In genomic region chr12:92505373-92506340, GRCh38 we compare ENCODE assay signal across 8 cellular contexts.
A peak's percentile ranks its signal among the peaks of the same experiment; 100 is the strongest.
DNase-seq lines count a peak whose midpoint lies in the region; ATAC-seq, FAIRE-seq and TF ChIP-seq lines count a peak whose summit lies in the region.

No MANE protein-coding gene starts in this region.

- peak; percentile 35 for ATAC-seq in HG03460 (IDR thresholded peaks at IDR 0.05; ENCODE audit: unreplicated experiment)
- peak; percentile 73 for ATAC-seq in effector memory CD8-positive, alpha-beta T cell (replicated peaks)
- peak; percentile 77 to 78 for ATAC-seq in naive thymus-derived CD8-positive, alpha-beta T cell

- no peaks in the 10 kb centered on the region for H3K9me3 ChIP-seq in stomach smooth muscle (ENCODE audit: control insufficient read depth in 2 of 2, low read length in 2 of 2)

- H3K4me1 ChIP-seq in stomach smooth muscle (ENCODE audit: control insufficient read depth, insufficient read depth, low read length), result peaks cover 25% of the 10 kb centered on the region

- peak overlapping the region; percentile 99 for H3K27ac Mint-ChIP-seq in activated CD4-positive, alpha-beta T cell treated with anti-CD3 and anti-CD28 coated beads, Interleukin-2, amount 10 ng/mL, durations not matched to agents 7 days and 5 days
- H3K27ac Mint-ChIP-seq in effector memory CD8-positive, alpha-beta T cell, result peak overlapping the region; percentile 86 to 97
- H3K27ac Mint-ChIP-seq in naive thymus-derived CD8-positive, alpha-beta T cell, result peak overlapping the region; percentile 92 to 100 (median 98)

- peak overlapping the region in 1 of 2 donors; percentile 54 for H3K4me3 ChIP-seq in stomach smooth muscle (ENCODE audit: low read length in 2 of 2)

- H3K36me3 ChIP-seq in stomach smooth muscle (ENCODE audit: control insufficient read depth in 2 of 2, insufficient read depth in 2 of 2, low read length in 2 of 2), result no peaks in the 10 kb centered on the region

- H3K36me3 Mint-ChIP-seq in activated CD4-positive, alpha-beta T cell treated with anti-CD3 and anti-CD28 coated beads, Interleukin-2, amount 10 ng/mL, durations not matched to agents 7 days and 5 days (ENCODE audit: low read depth), result peaks cover 10% of the 10 kb centered on the region
- peaks cover 6% of the 10 kb centered on the region for H3K36me3 Mint-ChIP-seq in effector memory CD8-positive, alpha-beta T cell (ENCODE audit: insufficient read depth)
- H3K36me3 Mint-ChIP-seq in naive thymus-derived CD8-positive, alpha-beta T cell, result peaks cover 0 to 7% (median 0%) of the 10 kb centered on the region in 3 donors

- H3K4me3 Mint-ChIP-seq in activated CD4-positive, alpha-beta T cell treated with anti-CD3 and anti-CD28 coated beads, Interleukin-2, amount 10 ng/mL, durations not matched to agents 7 days and 5 days, result peak overlapping the region; percentile 74
- H3K4me3 Mint-ChIP-seq in effector memory CD8-positive, alpha-beta T cell, result peak overlapping the region; percentile 81 to 83
- peak overlapping the region; percentile 76 to 94 (median 88) for H3K4me3 Mint-ChIP-seq in naive thymus-derived CD8-positive, alpha-beta T cell

- peaks cover 8% of the 10 kb centered on the region for H3K9me3 Mint-ChIP-seq in activated CD4-positive, alpha-beta T cell treated with anti-CD3 and anti-CD28 coated beads, Interleukin-2, amount 10 ng/mL, durations not matched to agents 7 days and 5 days
- peaks cover 0 to 1% of the 10 kb centered on the region in 2 donors for H3K9me3 Mint-ChIP-seq in effector memory CD8-positive, alpha-beta T cell
- H3K9me3 Mint-ChIP-seq in naive thymus-derived CD8-positive, alpha-beta T cell, result peaks cover 0 to 8% (median 0%) of the 10 kb centered on the region in 9 donors

- no peaks in the 10 kb centered on the region for H3K27me3 ChIP-seq in stomach smooth muscle (ENCODE audit: control insufficient read depth in 1 of 2, insufficient read depth in 2 of 2, low read length in 2 of 2)

- POLR2A ChIA-PET in activated CD4-positive, alpha-beta T cell treated with anti-CD3 and anti-CD28 coated beads, Interleukin-2, amount 10 ng/mL, durations not matched to agents 7 days and 5 days (lab: Charles Lee), result interaction anchor here (0.6 to 1.2 kb wide), 5 partner anchors 10 to 1463 kb away, joined by 3 to 7 read pairs (median 5); no protein-coding TSS in a partner anchor
- POLR2A ChIA-PET in naive thymus-derived CD8-positive, alpha-beta T cell (lab: Charles Lee), result interaction anchor here (0.7 to 2.2 kb wide), 7 partner anchors 8 to 360 kb away, joined by 3 to 9 read pairs (median 4); partner anchors contain the start of gene BTG1
- POLR2A ChIA-PET in HEK293T (lab: Yijun Ruan, JAX), result no interaction called here

- H3K4me1 Mint-ChIP-seq in activated CD4-positive, alpha-beta T cell treated with anti-CD3 and anti-CD28 coated beads, Interleukin-2, amount 10 ng/mL, durations not matched to agents 7 days and 5 days, result peaks cover 48% of the 10 kb centered on the region
- H3K4me1 Mint-ChIP-seq in effector memory CD8-positive, alpha-beta T cell (ENCODE audit: low read depth in 2 of 2), result peaks cover 21 to 34% of the 10 kb centered on the region in 2 donors
- peaks cover 5 to 57% (median 20%) of the 10 kb centered on the region in 4 donors for H3K4me1 Mint-ChIP-seq in naive thymus-derived CD8-positive, alpha-beta T cell

- TF ChIP-seq POLR2A in GM12891 (IDR thresholded peaks at IDR 0.05; ENCODE audit: low read depth, low read length), result no peak

- no peak for DNase-seq in GM12891 (ENCODE audit: insufficient read length, low spot score)
- peak; percentile 52 for DNase-seq in activated CD4-positive, alpha-beta T cell treated with anti-CD3 and anti-CD28 coated beads, Interleukin-2, amount 10 ng/mL, durations not matched to agents 7 days and 5 days
- peak; percentile 6 to 27 (median 9) for DNase-seq in effector memory CD8-positive, alpha-beta T cell
- DNase-seq in naive thymus-derived CD8-positive, alpha-beta T cell, result peak in 7 of 10 donors; percentile 3 to 64 (median 38)
- DNase-seq in OCI-M1 (lab: John Stamatoyannopoulos, UW), result no peak
- DNase-seq in HEK293T (ENCODE audit: extremely low spot score), result no peak

- no peaks in the 10 kb centered on the region for H3K27me3 Mint-ChIP-seq in activated CD4-positive, alpha-beta T cell treated with anti-CD3 and anti-CD28 coated beads, Interleukin-2, amount 10 ng/mL, durations not matched to agents 7 days and 5 days
- no peaks in the 10 kb centered on the region for H3K27me3 Mint-ChIP-seq in effector memory CD8-positive, alpha-beta T cell
- H3K27me3 Mint-ChIP-seq in naive thymus-derived CD8-positive, alpha-beta T cell, result no peaks in the 10 kb centered on the region

- CTCF ChIA-PET in activated CD4-positive, alpha-beta T cell treated with anti-CD3 and anti-CD28 coated beads, Interleukin-2, amount 10 ng/mL, durations not matched to agents 7 days and 5 days (lab: Charles Lee), result interaction anchor here (0.7 to 5.7 kb wide), 11 partner anchors 7 to 762 kb away, joined by 3 to 34 read pairs (median 4); no protein-coding TSS in a partner anchor
- CTCF ChIA-PET in HEK293T (lab: Yijun Ruan, JAX), result interaction anchor here (0.6 to 0.7 kb wide), 2 partner anchors 82 to 92 kb away, joined by 3 to 4 read pairs; no protein-coding TSS in a partner anchor

- peak; percentile 66 for FAIRE-seq in GM12891 (lab: Jason Lieb, UNC)

- peak overlapping the region; percentile 73 for H3K27ac ChIP-seq in stomach smooth muscle (ENCODE audit: low read length)

- peak overlapping the region; percentile 44 to 47 for H3K9ac ChIP-seq in stomach smooth muscle (ENCODE audit: low read length in 2 of 2)

TF ChIP-seq in GM12891, 5 proteins besides CTCF, POLR2A, EP300 and RAD21:
- TF ChIP-seq PAX5 (IDR thresholded peaks at IDR 0.05; ENCODE audit: insufficient read depth, low read length, severe bottlenecking), result peak; percentile 14
- peak; percentile 58 for TF ChIP-seq SPI1 (IDR thresholded peaks at IDR 0.05; ENCODE audit: low read depth, low read length)
- TF ChIP-seq TAF1 (IDR thresholded peaks at IDR 0.05; ENCODE audit: low read depth, low read length), result peak; percentile 9; the same call in 1 of the 2 replicates
- no peak for TF ChIP-seq POLR2AphosphoS5 (IDR thresholded peaks at IDR 0.05; ENCODE audit: low read depth, low read length)

TF ChIP-seq in HEK293T, 16 proteins besides CTCF, POLR2A, EP300 and RAD21:
- TF ChIP-seq SUZ12 (IDR thresholded peaks at IDR 0.05) (no peak), ZNF384 (IDR thresholded peaks at IDR 0.05) (no peak), NFRKB (IDR thresholded peaks at IDR 0.05) (no peak), TARDBP (IDR thresholded peaks at IDR 0.05) (no peak), LEF1 (IDR thresholded peaks at IDR 0.05; ENCODE audit: borderline replicate concordance) (no peak), BHLHE40 (IDR thresholded peaks at IDR 0.05; ENCODE audit: borderline replicate concordance) (no peak), FOXA1 (IDR thresholded peaks at IDR 0.05) (no peak), HDGF (IDR thresholded peaks at IDR 0.05; ENCODE audit: borderline replicate concordance) (no peak), FOXK2 (IDR thresholded peaks at IDR 0.05) (no peak), L3MBTL2 (conservative IDR thresholded peaks at IDR 0.05) (no peak), ARNT (IDR thresholded peaks at IDR 0.05) (no peak), SP1 (IDR thresholded peaks at IDR 0.05) (no peak)
- TF ChIP-seq, protein P1, sequence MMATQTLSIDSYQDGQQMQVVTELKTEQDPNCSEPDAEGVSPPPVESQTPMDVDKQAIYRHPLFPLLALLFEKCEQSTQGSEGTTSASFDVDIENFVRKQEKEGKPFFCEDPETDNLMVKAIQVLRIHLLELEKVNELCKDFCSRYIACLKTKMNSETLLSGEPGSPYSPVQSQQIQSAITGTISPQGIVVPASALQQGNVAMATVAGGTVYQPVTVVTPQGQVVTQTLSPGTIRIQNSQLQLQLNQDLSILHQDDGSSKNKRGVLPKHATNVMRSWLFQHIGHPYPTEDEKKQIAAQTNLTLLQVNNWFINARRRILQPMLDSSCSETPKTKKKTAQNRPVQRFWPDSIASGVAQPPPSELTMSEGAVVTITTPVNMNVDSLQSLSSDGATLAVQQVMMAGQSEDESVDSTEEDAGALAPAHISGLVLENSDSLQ (IDR thresholded peaks at IDR 0.05), result no peak

Comparison
In these comparisons a context has a peak if more than half of its experiments do, and no peak if none do; other contexts are left out.
1. DNase-seq: peak in activated CD4-positive, alpha-beta T cell treated with anti-CD3 and anti-CD28 coated beads, Interleukin-2, amount 10 ng/mL, durations not matched to agents 7 days and 5 days (single experiment), effector memory CD8-positive, alpha-beta T cell (3 of 3) and naive thymus-derived CD8-positive, alpha-beta T cell (7 of 10); none in GM12891 (single experiment), OCI-M1 (single experiment) and HEK293T (single experiment).
2. Peak in every context shown above with its lines, with median percentiles within 50 percentile points of each other: ATAC-seq, H3K27ac Mint-ChIP-seq and H3K4me3 Mint-ChIP-seq.